ENCODE assay signal across 8 cellular contexts in genomic region chr13:110116072-110116487, GRCh38.
A peak's percentile ranks its signal among the peaks of the same experiment; 100 is the strongest.
DNase-seq lines count a peak whose midpoint lies in the region; ATAC-seq and TF ChIP-seq lines count a peak whose summit lies in the region.

No MANE protein-coding gene starts in this region.

- peak in 4 of 6 experiments; percentile 2 to 21 (median 6) for DNase-seq in stimulated activated naive CD4-positive, alpha-beta T cell (lab: John Stamatoyannopoulos, UW)
- DNase-seq in stimulated activated naive CD4-positive, alpha-beta T cell treated with Interleukin-2 at 50 U/mL for 16 hours (lab: John Stamatoyannopoulos, UW), result no peak
- DNase-seq in KBM-7 (peak; percentile 77), fibroblast of pulmonary artery (ENCODE audit: low read depth) (peak; percentile 91), progenitor cell of endocrine pancreas (ENCODE audit: low spot score, unreplicated experiment) (peak; percentile 65), putamen (ENCODE audit: low spot score) (no peak)
- DNase-seq in activated CD8-positive, alpha-beta memory T cell treated with anti-CD3 and anti-CD28 coated beads, Interleukin-2, amount 10 ng/mL, durations not matched to agents 7 days and 5 days, result peak; percentile 52

- peak; percentile 70 for ATAC-seq in activated CD8-positive, alpha-beta memory T cell treated with anti-CD3 and anti-CD28 coated beads, Interleukin-2, amount 10 ng/mL, durations not matched to agents 7 days and 5 days
- ATAC-seq in HG03442 (IDR thresholded peaks at IDR 0.05; ENCODE audit: unreplicated experiment), result no peak

- H3K4me1 Mint-ChIP-seq in activated CD8-positive, alpha-beta memory T cell treated with anti-CD3 and anti-CD28 coated beads, Interleukin-2, amount 10 ng/mL, durations not matched to agents 7 days and 5 days, result peaks cover 2% of the 10 kb centered on the region
- peaks cover 5% of the 10 kb centered on the region for H3K4me1 Mint-ChIP-seq in progenitor cell of endocrine pancreas (ENCODE audit: low read depth)

- CTCF ChIA-PET in activated CD8-positive, alpha-beta memory T cell treated with anti-CD3 and anti-CD28 coated beads, Interleukin-2, amount 10 ng/mL, durations not matched to agents 7 days and 5 days (lab: Charles Lee), result no interaction called here

- peak; percentile 74 for TF ChIP-seq CTCF in fibroblast of pulmonary artery (IDR thresholded peaks at IDR 0.05; ENCODE audit: low read length, missing control alignments)
- TF ChIP-seq CTCF in progenitor cell of endocrine pancreas (IDR thresholded peaks at IDR 0.05; ENCODE audit: unreplicated experiment), result peak; percentile 86

- H3K4me3 Mint-ChIP-seq in activated CD8-positive, alpha-beta memory T cell treated with anti-CD3 and anti-CD28 coated beads, Interleukin-2, amount 10 ng/mL, durations not matched to agents 7 days and 5 days, result no peak overlapping the region
- no peak overlapping the region for H3K4me3 Mint-ChIP-seq in progenitor cell of endocrine pancreas (ENCODE audit: low read depth)

- H3K36me3 Mint-ChIP-seq in activated CD8-positive, alpha-beta memory T cell treated with anti-CD3 and anti-CD28 coated beads, Interleukin-2, amount 10 ng/mL, durations not matched to agents 7 days and 5 days, result no peaks in the 10 kb centered on the region
- no peaks in the 10 kb centered on the region for H3K36me3 Mint-ChIP-seq in progenitor cell of endocrine pancreas (ENCODE audit: insufficient read depth)

- no peak overlapping the region for H3K4me3 ChIP-seq in fibroblast of pulmonary artery (replicated peaks; ENCODE audit: low read depth, low read length)

- in situ Hi-C loops in KBM-7 (cut with MboI; ENCODE audit: low pct_unique_long_range_greater_than_20kb, low sequenced_read_pairs), result loop anchor here (25.0 kb wide), 2 partner anchors 954 to 1154 kb away; no protein-coding TSS in a partner anchor

- no peaks in the 10 kb centered on the region for H3K9me3 Mint-ChIP-seq in activated CD8-positive, alpha-beta memory T cell treated with anti-CD3 and anti-CD28 coated beads, Interleukin-2, amount 10 ng/mL, durations not matched to agents 7 days and 5 days (ENCODE audit: low read depth)
- no peaks in the 10 kb centered on the region for H3K9me3 Mint-ChIP-seq in progenitor cell of endocrine pancreas (ENCODE audit: low read depth)

- H3K27me3 Mint-ChIP-seq in activated CD8-positive, alpha-beta memory T cell treated with anti-CD3 and anti-CD28 coated beads, Interleukin-2, amount 10 ng/mL, durations not matched to agents 7 days and 5 days, result peaks cover 14% of the 10 kb centered on the region
- H3K27me3 Mint-ChIP-seq in progenitor cell of endocrine pancreas, result peaks cover 39% of the 10 kb centered on the region

- H3K27ac Mint-ChIP-seq in activated CD8-positive, alpha-beta memory T cell treated with anti-CD3 and anti-CD28 coated beads, Interleukin-2, amount 10 ng/mL, durations not matched to agents 7 days and 5 days, result no peak overlapping the region
- no peak overlapping the region for H3K27ac Mint-ChIP-seq in progenitor cell of endocrine pancreas

Comparison
In these comparisons a context has a peak if more than half of its experiments do, and no peak if none do; other contexts are left out.
1. DNase-seq: peak in stimulated activated naive CD4-positive, alpha-beta T cell (4 of 6), KBM-7 (single experiment), activated CD8-positive, alpha-beta memory T cell treated with anti-CD3 and anti-CD28 coated beads, Interleukin-2, amount 10 ng/mL, durations not matched to agents 7 days and 5 days (single experiment), fibroblast of pulmonary artery (single experiment) and progenitor cell of endocrine pancreas (single experiment); none in stimulated activated naive CD4-positive, alpha-beta T cell treated with Interleukin-2 at 50 U/mL for 16 hours (single experiment) and putamen (single experiment).